In the genomic region with DNA sequence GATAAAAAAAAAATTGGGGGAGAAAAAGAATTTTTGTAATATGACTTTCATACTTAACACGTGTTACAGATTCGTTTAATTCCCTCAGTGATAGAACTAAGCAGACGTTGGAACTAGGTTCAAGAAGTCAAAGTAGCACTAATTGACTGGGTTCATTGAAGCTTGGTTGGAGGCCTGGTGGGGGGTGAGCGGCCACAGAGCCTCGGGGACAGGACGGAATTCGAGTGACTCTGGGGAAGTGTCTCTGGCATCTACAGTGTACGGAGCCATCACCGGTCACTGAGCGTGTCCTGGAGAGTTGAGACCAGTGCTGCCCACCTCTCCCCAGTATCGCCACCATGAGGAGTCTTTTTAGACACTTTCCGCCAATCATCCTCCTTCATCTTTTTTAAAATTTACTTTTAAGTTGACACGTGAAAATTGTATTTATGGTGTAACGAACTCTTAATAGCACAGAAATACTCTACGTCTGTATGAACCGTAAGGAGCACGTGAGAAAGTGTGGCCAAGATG, we compare ENCODE assay signal across 9 cellular contexts.
DNase-seq lines count a peak whose midpoint lies in the region; ATAC-seq and TF ChIP-seq lines count a peak whose summit lies in the region.
"Had no signal": no experiment of that assay in that cellular context is flagged by ENCODE, and none has a peak within 500 bp of the region (broad histone marks: within the 10 kb centered on the region; RNA-seq: fewer than 3 reads in every experiment).

No MANE protein-coding gene starts in this region.

- CTCF ChIA-PET in RWPE1 (lab: Yijun Ruan, JAX) = no interaction called here

- H3K27ac ChIP-seq in RWPE1 = peak overlapping the region; percentile 99
- no peak overlapping the region for H3K27ac ChIP-seq in rectal smooth muscle tissue (ENCODE audit: low read depth, low read length)

- no peaks in the 10 kb centered on the region for H3K27me3 ChIP-seq in rectal smooth muscle tissue (ENCODE audit: control insufficient read depth, insufficient read depth, low read length)

- ATAC-seq in HG02938 (IDR thresholded peaks at IDR 0.05; ENCODE audit: unreplicated experiment) = no peak

- POLR2A ChIA-PET in RWPE1 (lab: Yijun Ruan, JAX; ENCODE audit: low non-redundant PET) = no interaction called here

- in situ Hi-C loops in ACHN (cut with HindIII; ENCODE audit: low pct_ligation_motif_present, low pct_unique_long_range_greater_than_20kb, low sequenced_read_pairs) = no loop called here

- peak overlapping the region; percentile 63 for H3K4me3 ChIP-seq in epithelial cell of esophagus (ENCODE audit: low read length)
- H3K4me3 ChIP-seq in rectal smooth muscle tissue (ENCODE audit: low read length) = peak overlapping the region; percentile 1

- DNase-seq in RWPE1 (ENCODE audit: low spot score) (no peak), epithelial cell of esophagus (ENCODE audit: low read depth) (no peak), ACHN (no peak), NCI-H69 (lab: John Stamatoyannopoulos, UW) (no peak)
- no peak for DNase-seq in central memory CD4-positive, alpha-beta T cell
- DNase-seq: NCI-H2081 treated with DMSO at 0.1 percent for 48 hours had no signal

- H3K9ac ChIP-seq in ES-I3 (ENCODE audit: low read depth, low read length) (peak overlapping the region; percentile 74; the same call in 1 of the 2 replicates), rectal smooth muscle tissue (ENCODE audit: low read length) (no peak overlapping the region)

- TF ChIP-seq CTCF in RWPE1 (conservative IDR thresholded peaks at IDR 0.05; ENCODE audit: low read depth) (no peak), epithelial cell of esophagus (IDR thresholded peaks at IDR 0.05; ENCODE audit: insufficient read depth, low read depth, low read length, missing control alignments) (no peak)

- H3K36me3 ChIP-seq in ES-I3 (ENCODE audit: insufficient read depth, low read length) = no peaks in the 10 kb centered on the region; the same call in 1 of the 2 replicates
- H3K36me3 ChIP-seq in rectal smooth muscle tissue (ENCODE audit: control insufficient read depth, insufficient read depth, low read length) = no peaks in the 10 kb centered on the region

- H3K4me1 ChIP-seq in ES-I3 (ENCODE audit: insufficient read depth, low read length) (peaks cover 5% of the 10 kb centered on the region; the same call in 1 of the 2 replicates), rectal smooth muscle tissue (ENCODE audit: control insufficient read depth, insufficient read depth, low read length) (peaks cover 11% of the 10 kb centered on the region)

- H3K9me3 ChIP-seq in ES-I3 (ENCODE audit: control insufficient read depth, insufficient read depth, low read length) = no peaks in the 10 kb centered on the region
